12 cellular contexts compared by ENCODE assay signal in the genomic region with DNA sequence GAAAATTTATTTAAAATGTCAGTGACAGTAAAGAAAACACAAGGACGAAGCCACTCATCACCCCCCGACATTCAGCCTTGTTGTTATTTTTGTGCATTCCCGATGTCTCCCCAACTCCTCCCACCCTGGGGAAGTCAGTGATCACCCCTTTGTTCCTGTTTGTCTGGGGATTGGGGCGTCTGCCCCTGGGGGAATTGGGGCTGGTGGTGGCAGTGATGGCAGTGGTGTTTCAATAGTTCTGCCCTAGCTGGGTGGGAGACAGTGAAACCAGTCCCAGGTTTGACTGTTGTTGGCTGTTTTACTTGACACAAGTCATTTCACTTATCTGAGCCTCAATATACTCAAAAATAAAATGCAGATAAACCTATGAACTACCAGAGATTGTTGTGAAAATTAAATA. TPM values are rescaled to one million over a fixed set of nuclear protein-coding genes. Genes with fewer than 3 reads are reported as not detected.
A peak's percentile ranks its signal among the peaks of the same experiment; 100 is the strongest.
DNase-seq lines count a peak whose midpoint lies in the region; ATAC-seq and TF ChIP-seq lines count a peak whose summit lies in the region.
"Had no signal": no experiment of that assay in that cellular context is flagged by ENCODE, and none has a peak within 500 bp of the region (broad histone marks: within the 10 kb centered on the region; RNA-seq: fewer than 3 reads in every experiment).

No MANE protein-coding gene starts in this region.

- ATAC-seq in GM21786 (IDR thresholded peaks at IDR 0.05; ENCODE audit: unreplicated experiment), result no peak

- WGBS in hepatocyte (ENCODE audit: low lambda C conversion rate, missing lambda C conversion rate), result 92% methylated on average over 4 of the region's 4 CpGs
- 34 to 46% methylated on average over 4 of the region's 4 CpGs for WGBS in thyroid gland, 2 donors

- H3K27me3 ChIP-seq in hepatocyte, result no peaks in the 10 kb centered on the region
- H3K27me3 ChIP-seq in thyroid gland, result no peaks in the 10 kb centered on the region
- H3K27me3 ChIP-seq: neural progenitor cell had no signal

- CTCF ChIA-PET in activated CD4-positive, alpha-beta memory T cell treated with anti-CD3 and anti-CD28 coated beads for 36 hours (lab: Charles Lee), result interaction anchor here (1.9 kb wide), 1 partner anchor 8 kb away, joined by 6 read pairs; no protein-coding TSS in a partner anchor

- H3K4me1 Mint-ChIP-seq in activated T-cell treated with anti-CD3 and anti-CD28 coated beads, Interleukin-2, amount 50 U/mL, for 24 hours (ENCODE audit: low read depth), result peaks cover 69% of the 10 kb centered on the region
- H3K4me1 Mint-ChIP-seq in activated CD4-positive, alpha-beta memory T cell treated with anti-CD3 and anti-CD28 coated beads for 36 hours (ENCODE audit: low read depth), result peaks cover 76% of the 10 kb centered on the region

- POLR2A ChIA-PET in activated CD4-positive, alpha-beta memory T cell treated with anti-CD3 and anti-CD28 coated beads for 36 hours (lab: Charles Lee), result interaction anchor here (0.9 to 2.1 kb wide), 2 partner anchors 9 to 21 kb away, joined by 5 to 7 read pairs; no protein-coding TSS in a partner anchor

- DNase-seq in activated T-cell treated with anti-CD3 and anti-CD28 coated beads, Interleukin-2, amount 50 U/mL, for 24 hours, result no peak
- DNase-seq in activated T-cell treated with anti-CD3 and anti-CD28 coated beads, Interleukin-2, amount 50 U/mL, for 48 hours, result no peak
- no peak for DNase-seq in activated CD4-positive, alpha-beta memory T cell treated with anti-CD3 and anti-CD28 coated beads for 36 hours
- DNase-seq in hepatocyte (ENCODE audit: low spot score) (no peak), thyroid gland (no peak), HUDEP-2 (lab: John Stamatoyannopoulos, UW; ENCODE audit: unreplicated experiment in 76 of 76) (no peak), anterior cingulate cortex (lab: John Stamatoyannopoulos, UW) (no peak)
- DNase-seq: kidney, NCI-H1417 treated with DMSO at 0.1 percent for 48 hours had no signal

- H3K36me3 Mint-ChIP-seq in activated T-cell treated with anti-CD3 and anti-CD28 coated beads, Interleukin-2, amount 50 U/mL, for 24 hours (ENCODE audit: low read depth), result peaks cover 9% of the 10 kb centered on the region
- peaks cover 4% of the 10 kb centered on the region for H3K36me3 Mint-ChIP-seq in activated CD4-positive, alpha-beta memory T cell treated with anti-CD3 and anti-CD28 coated beads for 36 hours
- H3K36me3 Mint-ChIP-seq: neural progenitor cell had no signal

- no peak overlapping the region for H3K4me3 Mint-ChIP-seq in activated T-cell treated with anti-CD3 and anti-CD28 coated beads, Interleukin-2, amount 50 U/mL, for 24 hours
- H3K4me3 Mint-ChIP-seq in activated CD4-positive, alpha-beta memory T cell treated with anti-CD3 and anti-CD28 coated beads for 36 hours, result peak overlapping the region; percentile 18
- H3K4me3 Mint-ChIP-seq: neural progenitor cell had no signal

- H3K27ac ChIP-seq in hepatocyte, result peak overlapping the region; percentile 59
- H3K27ac ChIP-seq in thyroid gland, result peak overlapping the region; percentile 70 to 85 (median 82)
- H3K27ac ChIP-seq: neural progenitor cell had no signal

- no peak for TF ChIP-seq POLR2A in thyroid gland (IDR thresholded peaks at IDR 0.05)

- no peaks in the 10 kb centered on the region for H3K36me3 ChIP-seq in hepatocyte (replicated peaks; ENCODE audit: insufficient read depth, low read depth)
- no peaks in the 10 kb centered on the region for H3K36me3 ChIP-seq in thyroid gland
- H3K36me3 ChIP-seq: neural progenitor cell had no signal

- no peak for TF ChIP-seq CTCF in hepatocyte (IDR thresholded peaks at IDR 0.05; ENCODE audit: poor library complexity)
- TF ChIP-seq CTCF in thyroid gland (IDR thresholded peaks at IDR 0.05), result no peak

- no peaks in the 10 kb centered on the region for H3K9me3 Mint-ChIP-seq in activated T-cell treated with anti-CD3 and anti-CD28 coated beads, Interleukin-2, amount 50 U/mL, for 24 hours
- peaks cover under 1% of the 10 kb centered on the region for H3K9me3 Mint-ChIP-seq in activated CD4-positive, alpha-beta memory T cell treated with anti-CD3 and anti-CD28 coated beads for 36 hours
- H3K9me3 Mint-ChIP-seq: central memory CD8-positive, alpha-beta T cell; neural progenitor cell had no signal

- no peak overlapping the region for H2AFZ ChIP-seq in hepatocyte
- H2AFZ ChIP-seq: neural progenitor cell had no signal

- intact Hi-C loops in activated CD4-positive, alpha-beta memory T cell treated with anti-CD3 and anti-CD28 coated beads for 36 hours (cut with micrococcal nuclease), result no loop called here
- intact Hi-C loops in thyroid gland (cut with DNase I), result no loop called here

- H3K4me2 ChIP-seq in hepatocyte, result no peak overlapping the region
- H3K4me2 ChIP-seq: neural progenitor cell had no signal

- no peaks in the 10 kb centered on the region for H3K9me2 ChIP-seq in hepatocyte (replicated peaks; ENCODE audit: insufficient read depth)

- no peaks in the 10 kb centered on the region for H3K27me3 Mint-ChIP-seq in activated T-cell treated with anti-CD3 and anti-CD28 coated beads, Interleukin-2, amount 50 U/mL, for 24 hours
- H3K27me3 Mint-ChIP-seq in activated CD4-positive, alpha-beta memory T cell treated with anti-CD3 and anti-CD28 coated beads for 36 hours, result no peaks in the 10 kb centered on the region
- H3K27me3 Mint-ChIP-seq: central memory CD8-positive, alpha-beta T cell had no signal

- no peaks in the 10 kb centered on the region for H3K79me2 ChIP-seq in hepatocyte

- peaks cover 21% of the 10 kb centered on the region for H3K4me1 ChIP-seq in hepatocyte (ENCODE audit: insufficient read depth)
- H3K4me1 ChIP-seq in thyroid gland, result peaks cover 41 to 59% of the 10 kb centered on the region in 2 donors
- H3K4me1 ChIP-seq: neural progenitor cell had no signal

- no peaks in the 10 kb centered on the region for H3K9me3 ChIP-seq in hepatocyte (ENCODE audit: low read depth)
- no peaks in the 10 kb centered on the region for H3K9me3 ChIP-seq in thyroid gland

- peak overlapping the region; percentile 95 for H3K27ac Mint-ChIP-seq in activated T-cell treated with anti-CD3 and anti-CD28 coated beads, Interleukin-2, amount 50 U/mL, for 24 hours
- H3K27ac Mint-ChIP-seq in activated CD4-positive, alpha-beta memory T cell treated with anti-CD3 and anti-CD28 coated beads for 36 hours, result peak overlapping the region; percentile 98

- H3K4me3 ChIP-seq in hepatocyte (no peak overlapping the region), thyroid gland (replicated peaks in 1 of 3) (no peak overlapping the region)
- H3K4me3 ChIP-seq: neural progenitor cell had no signal

- no peaks in the 10 kb centered on the region for H4K20me1 ChIP-seq in hepatocyte (ENCODE audit: insufficient read depth, poor library complexity, severe bottlenecking)

RNA-seq across cellular contexts. Expression of a gene that starts 33.5 kb away (rescaled TPM):
- 1 to 10 TPM; 7.3 to 8.3 TPM for total RNA-seq in activated CD4-positive, alpha-beta memory T cell treated with anti-CD3 and anti-CD28 coated beads for 36 hours
- 3.7 and 4.0 TPM in 2 replicates for total RNA-seq in hepatocyte
- 2.3 and 2.5 TPM in 2 replicates for polyA plus RNA-seq in hepatocyte
- total RNA-seq in thyroid gland, result 1 to 10 TPM; 5.0 to 9.1 (median 7.4) TPM

RNA-seq across cellular contexts. Expression of a gene that starts 50.0 kb away (rescaled TPM):
- total RNA-seq in activated CD4-positive, alpha-beta memory T cell treated with anti-CD3 and anti-CD28 coated beads for 36 hours, result 10 to 100 TPM; 36.9 to 39.4 TPM
- 22.6 and 24.5 TPM in 2 replicates for total RNA-seq in hepatocyte
- 6.5 and 9.3 TPM in 2 replicates for polyA plus RNA-seq in hepatocyte
- 10 to 100 TPM; 21.4 to 37.1 (median 30.1) TPM for total RNA-seq in thyroid gland

RNA-seq across cellular contexts. Expression of a gene that starts 56.6 kb away (rescaled TPM):
- total RNA-seq in activated CD4-positive, alpha-beta memory T cell treated with anti-CD3 and anti-CD28 coated beads for 36 hours, result 10 to 100 TPM; 47.0 to 51.3 TPM
- 54.3 and 57.9 TPM in 2 replicates for total RNA-seq in hepatocyte
- 21.8 and 32.1 TPM in 2 replicates for polyA plus RNA-seq in hepatocyte
- total RNA-seq in thyroid gland, result 10 to 100 TPM; 55.0 to 60.1 (median 58.5) TPM
